In the genomic region with DNA sequence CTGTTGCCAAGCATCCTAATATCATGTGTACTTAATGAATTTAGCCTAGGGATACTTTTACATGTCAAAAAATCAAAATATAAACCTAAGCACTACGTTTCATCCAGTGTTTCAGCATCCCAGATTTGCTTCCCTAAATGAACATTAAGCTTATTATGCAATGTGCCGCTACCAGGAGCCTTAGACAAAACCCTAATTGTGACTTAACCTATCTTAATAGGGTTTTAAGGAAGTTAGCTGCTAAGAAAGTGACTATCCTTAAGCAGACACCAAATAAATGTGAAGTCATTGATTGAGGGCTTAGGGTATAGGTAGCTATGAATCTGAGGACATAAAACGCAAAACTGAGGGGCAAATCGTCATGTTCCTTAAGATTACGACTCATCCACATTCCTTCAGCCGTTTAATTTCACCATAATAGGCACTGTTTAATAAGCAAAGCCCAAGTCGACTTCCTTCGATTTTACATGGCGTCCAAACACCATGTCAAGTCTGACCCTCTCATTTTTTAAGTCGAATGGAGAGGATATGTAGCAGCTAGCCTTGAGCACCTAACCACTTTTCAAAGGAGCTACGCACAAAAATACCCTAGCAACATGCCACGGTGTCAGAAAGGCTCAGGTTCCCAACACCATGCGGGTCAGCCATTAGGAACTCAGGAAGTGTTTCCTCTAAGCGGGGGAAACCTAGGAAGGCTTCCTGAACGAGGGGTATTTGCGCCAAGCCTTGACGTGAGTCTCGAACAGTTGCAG, we compare ENCODE assay signal across 8 cellular contexts. TPM values are rescaled to one million over a fixed set of nuclear protein-coding genes. Genes with fewer than 3 reads are reported as not detected.
DNase-seq lines count a peak whose midpoint lies in the region; ATAC-seq and TF ChIP-seq lines count a peak whose summit lies in the region.

No MANE protein-coding gene starts in this region.

- no peak for TF ChIP-seq CTCF in testis (IDR thresholded peaks at IDR 0.05)

- intact Hi-C loops in testis (cut with DNase I; ENCODE audit: low total_unique reads) (loop anchor here (2.0 kb wide), 1 partner anchor 42 kb away; no protein-coding TSS in a partner anchor), posterior vena cava (cut with DNase I) (no loop called here)

- no peaks in the 10 kb centered on the region for H3K27me3 ChIP-seq in MG63
- no peaks in the 10 kb centered on the region for H3K27me3 ChIP-seq in testis

- no peak for ATAC-seq in left lobe of liver

- WGBS in testis, 2 donors: 5 to 6% methylated on average over 18 of the region's 18 CpGs

- no peaks in the 10 kb centered on the region for H3K9me3 ChIP-seq in MG63
- H3K9me3 ChIP-seq in testis: no peaks in the 10 kb centered on the region

- H3K36me3 ChIP-seq in MG63 (peaks cover 40% of the 10 kb centered on the region), testis (ENCODE audit: low read depth, missing control alignments) (no peaks in the 10 kb centered on the region)

- peak overlapping the region; percentile 98 to 99 for H3K27ac ChIP-seq in testis

- peaks cover 22% of the 10 kb centered on the region for H3K4me1 ChIP-seq in testis

- TF ChIP-seq POLR2A in testis (IDR thresholded peaks at IDR 0.05): no peak

- H3K4me3 ChIP-seq in MG63 (peak overlapping the region; percentile 91), testis (peak overlapping the region; percentile 90 to 94)

- DNase-seq in GM04503 (ENCODE audit: low read depth): peak; percentile 15
- DNase-seq in MG63: no peak
- peak; percentile 26 for DNase-seq in amniotic stem cell (lab: John Stamatoyannopoulos, UW)
- peak; percentile 40 for DNase-seq in kidney glomerular epithelial cell (lab: John Stamatoyannopoulos, UW)
- no peak for DNase-seq in testis
- DNase-seq in posterior vena cava (ENCODE audit: low spot score): no peak
- DNase-seq in left lobe of liver (ENCODE audit: low spot score): no peak
- no peak for DNase-seq in NCI-H345 treated with DMSO at 0.1 percent for 48 hours (lab: John Stamatoyannopoulos, UW; ENCODE audit: unreplicated experiment)

RNA-seq across cellular contexts. Expression of gene HDLBP, which starts 1.1 kb away (rescaled TPM):
- total RNA-seq in MG63 (2014; rRNA removed; shearing (Covaris generic); ENCODE audit: low replicate concordance): 383 and 447 TPM in 2 replicates
- total RNA-seq in testis: 100 to 1,000 TPM; 648 to 790 TPM
- polyA plus RNA-seq in testis (ENCODE audit: insufficient read depth, low read depth, low replicate concordance): 600 TPM
- total RNA-seq in posterior vena cava: 100 to 1,000 TPM; 428 to 459 TPM
- total RNA-seq in left lobe of liver: 490 TPM

RNA-seq across cellular contexts. Expression of gene SEPTIN2, which starts 1.4 kb away (rescaled TPM):
- 348 and 489 TPM in 2 replicates for total RNA-seq in MG63 (2014; rRNA removed; shearing (Covaris generic); ENCODE audit: low replicate concordance)
- 100 to 1,000 TPM; 310 to 365 TPM for total RNA-seq in testis
- 334 TPM for polyA plus RNA-seq in testis (ENCODE audit: insufficient read depth, low read depth, low replicate concordance)
- 100 to 1,000 TPM; 395 to 423 TPM for total RNA-seq in posterior vena cava
- total RNA-seq in left lobe of liver: 74.5 TPM

RNA-seq across cellular contexts. Expression of gene FARP2, which starts 41.7 kb away (rescaled TPM):
- 35.6 and 37.4 TPM in 2 replicates for total RNA-seq in MG63 (2014; rRNA removed; shearing (Covaris generic); ENCODE audit: low replicate concordance)
- total RNA-seq in testis (100 to 1,000 TPM in 1 of 2 donors, 10 to 100 TPM in 1; 78.1 to 145 TPM), posterior vena cava (10 to 100 TPM; 31.1 to 35.3 TPM), left lobe of liver (27.6 TPM)
- polyA plus RNA-seq in testis (ENCODE audit: insufficient read depth, low read depth, low replicate concordance): 69.8 TPM

Comparison
In these comparisons a context has a peak if more than half of its experiments do, and no peak if none do; other contexts are left out.
1. DNase-seq: peak in GM04503 (single experiment), amniotic stem cell (single experiment) and kidney glomerular epithelial cell (single experiment); none in MG63 (single experiment), testis (single experiment), posterior vena cava (single experiment), left lobe of liver (single experiment) and NCI-H345 treated with DMSO at 0.1 percent for 48 hours (single experiment).